Comparison of ENCODE assay signal across 13 cellular contexts in genomic region chr20:48905322-48905647, GRCh38. TPM values are rescaled to one million over a fixed set of nuclear protein-coding genes. Genes with fewer than 3 reads are reported as not detected.
DNase-seq lines count a peak whose midpoint lies in the region; ATAC-seq and TF ChIP-seq lines count a peak whose summit lies in the region.
"Had no signal": no experiment of that assay in that cellular context is flagged by ENCODE, and none has a peak within 500 bp of the region (broad histone marks: within the 10 kb centered on the region; RNA-seq: fewer than 3 reads in every experiment).

No MANE protein-coding gene starts in this region.

- no peaks in the 10 kb centered on the region for H3K79me2 ChIP-seq in OCI-LY7 (ENCODE audit: insufficient read depth, low read depth, low read length)

- CTCF ChIA-PET in OCI-LY7 (lab: Charles Lee; ENCODE audit: unreplicated experiment): no interaction called here

- no peaks in the 10 kb centered on the region for H3K9me3 ChIP-seq in OCI-LY7 (ENCODE audit: low read length)
- H3K9me3 ChIP-seq: thoracic aorta, uterus had no signal

- no peak overlapping the region for H3K27ac ChIP-seq in OCI-LY7 (ENCODE audit: low read depth, low read length, poor library complexity, severe bottlenecking)
- H3K27ac ChIP-seq: heart right ventricle, thoracic aorta, uterus had no signal

- H3K36me3 Mint-ChIP-seq in stimulated activated naive CD8-positive, alpha-beta T cell treated with anti-CD3 and anti-CD28 coated beads, Interleukin-15, Interleukin-2, amounts not matched to agents 100 ng/mL and 50 ng/mL, for 24 hours (ENCODE audit: low read depth): no peaks in the 10 kb centered on the region
- H3K36me3 Mint-ChIP-seq in brain: no peaks in the 10 kb centered on the region

- DNase-seq in stimulated activated naive CD8-positive, alpha-beta T cell treated with anti-CD3 and anti-CD28 coated beads, Interleukin-15, Interleukin-2, amounts not matched to agents 100 U/mL and 50 U/mL, for 24 hours: no peak
- no peak for DNase-seq in OCI-LY7 (ENCODE audit: low spot score)
- no peak for DNase-seq in NCI-H2081 (lab: John Stamatoyannopoulos, UW)
- DNase-seq in A172 (ENCODE audit: low spot score): no peak

- no peaks in the 10 kb centered on the region for H3K9me2 ChIP-seq in OCI-LY7 (ENCODE audit: insufficient read depth, low read length)

- POLR2A ChIA-PET in OCI-LY7 (lab: Charles Lee): interaction anchor here (0.6 to 0.7 kb wide), 2 partner anchors 9 to 78 kb away, joined by 3 to 7 read pairs; partner anchors contain the start of gene PREX1

- peaks cover 25% of the 10 kb centered on the region for H3K4me1 Mint-ChIP-seq in stimulated activated naive CD8-positive, alpha-beta T cell treated with anti-CD3 and anti-CD28 coated beads, Interleukin-15, Interleukin-2, amounts not matched to agents 100 ng/mL and 50 ng/mL, for 24 hours (ENCODE audit: low read depth)
- H3K4me1 Mint-ChIP-seq in brain: peaks cover 13% of the 10 kb centered on the region

- no TSS peak for BruUV-seq in OCI-LY7 (replicated peaks; lab: Mats Ljungman, UMichigan)

- ATAC-seq in stimulated activated naive CD8-positive, alpha-beta T cell treated with anti-CD3 and anti-CD28 coated beads, Interleukin-15, Interleukin-2, amounts not matched to agents 100 U/mL and 50 U/mL, for 24 hours: no peak
- no peak for ATAC-seq in HG03135 (IDR thresholded peaks at IDR 0.05; ENCODE audit: unreplicated experiment)

- H3K4me3 Mint-ChIP-seq in stimulated activated naive CD8-positive, alpha-beta T cell treated with anti-CD3 and anti-CD28 coated beads, Interleukin-15, Interleukin-2, amounts not matched to agents 100 ng/mL and 50 ng/mL, for 24 hours: no peak overlapping the region
- H3K4me3 Mint-ChIP-seq in brain: peak overlapping the region in 2 of 5 experiments; percentile 0 to 45
- H3K4me3 Mint-ChIP-seq: T-helper 1 cell treated with Interleukin-12 subunit alpha and Interleukin-12 subunit beta and Interleukin-4 antibody, amounts not matched to agents 30 μg/mL and 1 μg/mL, for 36 hours had no signal

- no peaks in the 10 kb centered on the region for H3K27me3 Mint-ChIP-seq in stimulated activated naive CD8-positive, alpha-beta T cell treated with anti-CD3 and anti-CD28 coated beads, Interleukin-15, Interleukin-2, amounts not matched to agents 100 ng/mL and 50 ng/mL, for 24 hours
- peaks cover 27% of the 10 kb centered on the region for H3K27me3 Mint-ChIP-seq in brain

- peaks cover 5% of the 10 kb centered on the region for H3K9me3 Mint-ChIP-seq in stimulated activated naive CD8-positive, alpha-beta T cell treated with anti-CD3 and anti-CD28 coated beads, Interleukin-15, Interleukin-2, amounts not matched to agents 100 ng/mL and 50 ng/mL, for 24 hours
- peaks cover 3 to 15% (median 10%) of the 10 kb centered on the region in 5 experiments for H3K9me3 Mint-ChIP-seq in brain

- TF ChIP-seq CTCF in OCI-LY7 (conservative IDR thresholded peaks at IDR 0.05; ENCODE audit: low read length): 0 out of 2 replicates have a peak, but pooled peaks have one; percentile 34
- TF ChIP-seq CTCF in brain (conservative IDR thresholded peaks at IDR 0.05): peak in 1 of 2 experiments; percentile 55

- H3K4me3 ChIP-seq in OCI-LY7 (ENCODE audit: low read depth, low read length, poor library complexity, severe bottlenecking): no peak overlapping the region
- H3K4me3 ChIP-seq: BLaER1 treated with 17β-estradiol and CSF1 and Interleukin-3, amounts not matched to agents 10 nM and 100 nM; heart right ventricle; lung; thoracic aorta; uterus had no signal

- intact Hi-C loops in OCI-LY7 (cut with micrococcal nuclease; ENCODE audit: unreplicated experiment): loop anchor here (1.0 to 10.0 kb wide), 4 partner anchors 78 to 270 kb away; partner anchors contain the start of gene PREX1

- no peak overlapping the region for H2AFZ ChIP-seq in OCI-LY7 (ENCODE audit: low read length)

- no peaks in the 10 kb centered on the region for H3K36me3 ChIP-seq in OCI-LY7 (ENCODE audit: insufficient read depth, low read length)
- H3K36me3 ChIP-seq: BLaER1 treated with 17β-estradiol and CSF1 and Interleukin-3, amounts not matched to agents 10 nM and 100 nM; heart right ventricle; thoracic aorta; uterus had no signal

- peak overlapping the region; percentile 34 for H3K27ac Mint-ChIP-seq in stimulated activated naive CD8-positive, alpha-beta T cell treated with anti-CD3 and anti-CD28 coated beads, Interleukin-15, Interleukin-2, amounts not matched to agents 100 ng/mL and 50 ng/mL, for 24 hours
- H3K27ac Mint-ChIP-seq in brain: peak overlapping the region in 3 of 5 experiments; percentile 18 to 84 (median 23)
- H3K27ac Mint-ChIP-seq: T-helper 1 cell treated with Interleukin-12 subunit alpha and Interleukin-12 subunit beta and Interleukin-4 antibody, amounts not matched to agents 30 μg/mL and 1 μg/mL, for 36 hours had no signal

- no peaks in the 10 kb centered on the region for H4K20me1 ChIP-seq in OCI-LY7 (ENCODE audit: insufficient read depth, low read length)
- H4K20me1 ChIP-seq: BLaER1 treated with 17β-estradiol and CSF1 and Interleukin-3, amounts not matched to agents 10 nM and 100 nM had no signal

- H3K4me1 ChIP-seq in OCI-LY7 (ENCODE audit: insufficient read depth, low read length, poor library complexity, severe bottlenecking): peaks cover 9% of the 10 kb centered on the region
- H3K4me1 ChIP-seq: uterus had no signal

- H3K4me2 ChIP-seq in OCI-LY7 (ENCODE audit: low read length): no peak overlapping the region

RNA-seq across cellular contexts. Expression of gene ARFGEF2, which starts 16.2 kb away (rescaled TPM):
- total RNA-seq in OCI-LY7 (2014; rRNA removed; shearing (Covaris generic)): 18.4 and 23.4 TPM in 2 replicates
- total RNA-seq in OCI-LY7 (2022): 40.3 and 42.1 TPM in 2 replicates
- 7.9 TPM for polyA plus RNA-seq in brain (ENCODE audit: insufficient read depth, low read depth, low replicate concordance)
- 25.2 and 30.7 TPM in 2 replicates for total RNA-seq in A172 (2014; rRNA removed; shearing (Covaris generic))
